8 cellular contexts compared by ENCODE assay signal in genomic region chr7:16098585-16099179, GRCh38.
DNase-seq lines count a peak whose midpoint lies in the region; ATAC-seq and TF ChIP-seq lines count a peak whose summit lies in the region.

No MANE protein-coding gene starts in this region.

- CTCF ChIA-PET in BJ (lab: Yijun Ruan, JAX): interaction anchor here (0.9 to 1.5 kb wide), 5 partner anchors 18 to 784 kb away, joined by 3 to 4 read pairs (median 3); no protein-coding TSS in a partner anchor

- H3K36me3 Mint-ChIP-seq in HFFc6 (ENCODE audit: low read depth): no peaks in the 10 kb centered on the region
- no peaks in the 10 kb centered on the region for H3K36me3 Mint-ChIP-seq in effector memory CD8-positive, alpha-beta T cell (ENCODE audit: insufficient read depth)

- TF ChIP-seq CTCF in BJ (IDR thresholded peaks at IDR 0.05; ENCODE audit: insufficient read depth, low read depth, low read length): peak; percentile 72
- peak; percentile 94 for TF ChIP-seq CTCF in HFFc6 (IDR thresholded peaks at IDR 0.05)

- no peaks in the 10 kb centered on the region for H3K36me3 ChIP-seq in BJ (ENCODE audit: control insufficient read depth, insufficient read depth, low read length)

- H3K4me1 Mint-ChIP-seq in HFFc6 (ENCODE audit: low read depth): no peaks in the 10 kb centered on the region
- H3K4me1 Mint-ChIP-seq in effector memory CD8-positive, alpha-beta T cell (ENCODE audit: low read depth in 2 of 2): no peaks in the 10 kb centered on the region

- H3K27ac Mint-ChIP-seq in HFFc6: no peak overlapping the region
- H3K27ac Mint-ChIP-seq in effector memory CD8-positive, alpha-beta T cell: no peak overlapping the region

- POLR2A ChIA-PET in BJ (lab: Charles Lee): no interaction called here

- no peak for ATAC-seq in effector memory CD8-positive, alpha-beta T cell (replicated peaks)

- no peaks in the 10 kb centered on the region for H3K27me3 ChIP-seq in BJ (ENCODE audit: control insufficient read depth, insufficient read depth, low read length)

- DNase-seq in BJ (ENCODE audit: low read depth): no peak
- no peak for DNase-seq in HFFc6
- peak; percentile 32 for DNase-seq in amniotic epithelial cell (ENCODE audit: low read depth)
- DNase-seq in left kidney (ENCODE audit: low read depth, low spot score): peak; percentile 15
- DNase-seq in central memory CD4-positive, alpha-beta T cell: no peak
- DNase-seq in ureter (ENCODE audit: low spot score): no peak
- DNase-seq in NCI-H774 (lab: John Stamatoyannopoulos, UW): no peak
- DNase-seq in effector memory CD8-positive, alpha-beta T cell: no peak

- no peak overlapping the region for H3K4me3 ChIP-seq in BJ (ENCODE audit: low read depth, low read length)

- H3K4me3 Mint-ChIP-seq in HFFc6: no peak overlapping the region
- no peak overlapping the region for H3K4me3 Mint-ChIP-seq in effector memory CD8-positive, alpha-beta T cell

- H3K27me3 Mint-ChIP-seq in HFFc6 (ENCODE audit: insufficient read depth): no peaks in the 10 kb centered on the region
- peaks cover 0 to 9% of the 10 kb centered on the region in 2 donors for H3K27me3 Mint-ChIP-seq in effector memory CD8-positive, alpha-beta T cell

- H3K9me3 Mint-ChIP-seq in HFFc6: no peaks in the 10 kb centered on the region; the same call in none of the 2 replicates
- no peaks in the 10 kb centered on the region for H3K9me3 Mint-ChIP-seq in effector memory CD8-positive, alpha-beta T cell

Comparison
In these comparisons a context has a peak if more than half of its experiments do, and no peak if none do; other contexts are left out.
1. DNase-seq: peak in amniotic epithelial cell (single experiment) and left kidney (single experiment); none in BJ (single experiment), HFFc6 (single experiment), central memory CD4-positive, alpha-beta T cell (single experiment), ureter (single experiment), NCI-H774 (single experiment) and effector memory CD8-positive, alpha-beta T cell (0 of 3).